Comparison of ENCODE assay signal across 10 cellular contexts in genomic region chr5:54644226-54644625, GRCh38.
DNase-seq lines count a peak whose midpoint lies in the region; ATAC-seq and TF ChIP-seq lines count a peak whose summit lies in the region.
"Had no signal": no experiment of that assay in that cellular context is flagged by ENCODE, and none has a peak within 500 bp of the region (broad histone marks: within the 10 kb centered on the region; RNA-seq: fewer than 3 reads in every experiment).

No MANE protein-coding gene starts in this region.

- H3K4me3 ChIP-seq in fibroblast of pulmonary artery (replicated peaks; ENCODE audit: low read depth, low read length): no peak overlapping the region
- H3K4me3 ChIP-seq in tibial nerve: no peak overlapping the region

- H3K36me3 Mint-ChIP-seq in activated CD4-positive, alpha-beta memory T cell treated with anti-CD3 and anti-CD28 coated beads, Interleukin-2, amount 10 ng/mL, durations not matched to agents 7 days and 5 days (ENCODE audit: low read depth): peaks cover 7% of the 10 kb centered on the region
- H3K36me3 Mint-ChIP-seq in activated CD4-positive, alpha-beta memory T cell treated with anti-CD3 and anti-CD28 coated beads for 36 hours: no peaks in the 10 kb centered on the region
- H3K36me3 Mint-ChIP-seq in T-cell: peaks cover 6% of the 10 kb centered on the region

- DNase-seq in activated CD4-positive, alpha-beta memory T cell treated with anti-CD3 and anti-CD28 coated beads, Interleukin-2, amount 10 ng/mL, durations not matched to agents 7 days and 5 days: no peak
- no peak for DNase-seq in activated CD4-positive, alpha-beta memory T cell treated with anti-CD3 and anti-CD28 coated beads for 36 hours
- DNase-seq in T-cell (no peak), fibroblast of pulmonary artery (ENCODE audit: low read depth) (peak; percentile 73), tibial nerve (ENCODE audit: low spot score in 2 of 2) (no peak), NCI-H146 (lab: John Stamatoyannopoulos, UW) (no peak)
- DNase-seq: NCI-H526 treated with DMSO at 0.1 percent for 48 hours had no signal

- TF ChIP-seq POLR2A in tibial nerve (IDR thresholded peaks at IDR 0.05): no peak

- H3K27ac Mint-ChIP-seq in activated CD4-positive, alpha-beta memory T cell treated with anti-CD3 and anti-CD28 coated beads, Interleukin-2, amount 10 ng/mL, durations not matched to agents 7 days and 5 days: peak overlapping the region; percentile 99
- no peak overlapping the region for H3K27ac Mint-ChIP-seq in activated CD4-positive, alpha-beta memory T cell treated with anti-CD3 and anti-CD28 coated beads for 36 hours
- peak overlapping the region; percentile 36 to 95 for H3K27ac Mint-ChIP-seq in T-cell
- H3K27ac Mint-ChIP-seq: progenitor cell of endocrine pancreas had no signal

- intact Hi-C loops in activated CD4-positive, alpha-beta memory T cell treated with anti-CD3 and anti-CD28 coated beads for 36 hours (cut with micrococcal nuclease): loop anchor here (10.0 kb wide), 1 partner anchor 201 kb away; no protein-coding TSS in a partner anchor

- no peaks in the 10 kb centered on the region for H3K27me3 ChIP-seq in tibial nerve

- CTCF ChIA-PET in activated CD4-positive, alpha-beta memory T cell treated with anti-CD3 and anti-CD28 coated beads, Interleukin-2, amount 10 ng/mL, durations not matched to agents 7 days and 5 days (lab: Charles Lee): interaction anchor here (3.2 kb wide), 1 partner anchor 127 kb away, joined by 21 read pairs; the partner anchor contains the start of gene SNX18
- CTCF ChIA-PET in activated CD4-positive, alpha-beta memory T cell treated with anti-CD3 and anti-CD28 coated beads for 36 hours (lab: Charles Lee): interaction anchor here (1.0 to 1.2 kb wide), 4 partner anchors 10 to 127 kb away, joined by 3 to 4 read pairs (median 3); partner anchors contain the start of gene SNX18
- CTCF ChIA-PET in T-cell (lab: Charles Lee): no interaction called here

- POLR2A ChIA-PET in activated CD4-positive, alpha-beta memory T cell treated with anti-CD3 and anti-CD28 coated beads, Interleukin-2, amount 10 ng/mL, durations not matched to agents 7 days and 5 days (lab: Charles Lee): interaction anchor here (1.0 to 3.6 kb wide), 3 partner anchors 28 to 151 kb away, joined by 3 to 43 read pairs (median 11); no protein-coding TSS in a partner anchor
- POLR2A ChIA-PET in activated CD4-positive, alpha-beta memory T cell treated with anti-CD3 and anti-CD28 coated beads for 36 hours (lab: Charles Lee): no interaction called here
- POLR2A ChIA-PET in T-cell (lab: Charles Lee): no interaction called here

- peak overlapping the region in 3 of 4 donors; percentile 7 to 94 (median 86) for H3K27ac ChIP-seq in tibial nerve

- no peak overlapping the region for H3K4me3 Mint-ChIP-seq in activated CD4-positive, alpha-beta memory T cell treated with anti-CD3 and anti-CD28 coated beads, Interleukin-2, amount 10 ng/mL, durations not matched to agents 7 days and 5 days
- no peak overlapping the region for H3K4me3 Mint-ChIP-seq in activated CD4-positive, alpha-beta memory T cell treated with anti-CD3 and anti-CD28 coated beads for 36 hours
- peak overlapping the region in 1 of 3 donors; percentile 83 for H3K4me3 Mint-ChIP-seq in T-cell

- WGBS in tibial nerve, 2 donors: 63 to 70% methylated on average over 4 of the region's 4 CpGs

- H3K27me3 Mint-ChIP-seq in activated CD4-positive, alpha-beta memory T cell treated with anti-CD3 and anti-CD28 coated beads, Interleukin-2, amount 10 ng/mL, durations not matched to agents 7 days and 5 days: no peaks in the 10 kb centered on the region
- no peaks in the 10 kb centered on the region for H3K27me3 Mint-ChIP-seq in activated CD4-positive, alpha-beta memory T cell treated with anti-CD3 and anti-CD28 coated beads for 36 hours
- H3K27me3 Mint-ChIP-seq in T-cell: no peaks in the 10 kb centered on the region

- H3K36me3 ChIP-seq in tibial nerve: no peaks in the 10 kb centered on the region

- peaks cover 3% of the 10 kb centered on the region for H3K9me3 Mint-ChIP-seq in activated CD4-positive, alpha-beta memory T cell treated with anti-CD3 and anti-CD28 coated beads, Interleukin-2, amount 10 ng/mL, durations not matched to agents 7 days and 5 days
- no peaks in the 10 kb centered on the region for H3K9me3 Mint-ChIP-seq in activated CD4-positive, alpha-beta memory T cell treated with anti-CD3 and anti-CD28 coated beads for 36 hours
- peaks cover 0 to 8% (median 0%) of the 10 kb centered on the region in 3 donors for H3K9me3 Mint-ChIP-seq in T-cell

- peaks cover 55% of the 10 kb centered on the region for H3K4me1 Mint-ChIP-seq in activated CD4-positive, alpha-beta memory T cell treated with anti-CD3 and anti-CD28 coated beads, Interleukin-2, amount 10 ng/mL, durations not matched to agents 7 days and 5 days
- H3K4me1 Mint-ChIP-seq in activated CD4-positive, alpha-beta memory T cell treated with anti-CD3 and anti-CD28 coated beads for 36 hours (ENCODE audit: low read depth): peaks cover 50% of the 10 kb centered on the region
- peaks cover 57 to 64% (median 63%) of the 10 kb centered on the region in 3 donors for H3K4me1 Mint-ChIP-seq in T-cell

- TF ChIP-seq EP300 in tibial nerve (IDR thresholded peaks at IDR 0.05): no peak

- TF ChIP-seq CTCF in fibroblast of pulmonary artery (IDR thresholded peaks at IDR 0.05; ENCODE audit: low read length, missing control alignments) (no peak), tibial nerve (IDR thresholded peaks at IDR 0.05) (no peak)

- ATAC-seq in T-cell (replicated peaks in 1 of 4) (no peak), HG03139 (IDR thresholded peaks at IDR 0.05; ENCODE audit: unreplicated experiment) (no peak), GM18520 (IDR thresholded peaks at IDR 0.05; ENCODE audit: unreplicated experiment) (no peak)

- no peaks in the 10 kb centered on the region for H3K9me3 ChIP-seq in tibial nerve

- peaks cover 0 to 43% (median 29%) of the 10 kb centered on the region in 4 donors for H3K4me1 ChIP-seq in tibial nerve

Comparison
In these comparisons a context has a peak if more than half of its experiments do, and no peak if none do; other contexts are left out.
1. CTCF ChIA-PET loops: an anchor here in activated CD4-positive, alpha-beta memory T cell treated with anti-CD3 and anti-CD28 coated beads, Interleukin-2, amount 10 ng/mL, durations not matched to agents 7 days and 5 days (3.2 kb wide) and activated CD4-positive, alpha-beta memory T cell treated with anti-CD3 and anti-CD28 coated beads for 36 hours (1.0 to 1.2 kb wide); none called in T-cell.